15 cellular contexts compared by ENCODE assay signal in genomic region chr3:134392336-134392983, GRCh38. TPM values are rescaled to one million over a fixed set of nuclear protein-coding genes. Genes with fewer than 3 reads are reported as not detected.
DNase-seq lines count a peak whose midpoint lies in the region; TF ChIP-seq lines count a peak whose summit lies in the region.
"Had no signal": no experiment of that assay in that cellular context is flagged by ENCODE, and none has a peak within 500 bp of the region (broad histone marks: within the 10 kb centered on the region; RNA-seq: fewer than 3 reads in every experiment).

No MANE protein-coding gene starts in this region.

- 13 to 17% methylated on average over 1 of the region's 1 CpG for WGBS in thyroid gland, 2 donors

- TF ChIP-seq CTCF in ascending aorta (IDR thresholded peaks at IDR 0.05) (no peak), right atrium auricular region (IDR thresholded peaks at IDR 0.05) (no peak), thyroid gland (IDR thresholded peaks at IDR 0.05) (no peak)

- no peak for TF ChIP-seq POLR2A in thyroid gland (IDR thresholded peaks at IDR 0.05)

- H3K27me3 ChIP-seq in ascending aorta, result no peaks in the 10 kb centered on the region
- H3K27me3 ChIP-seq in right atrium auricular region, result no peaks in the 10 kb centered on the region
- no peaks in the 10 kb centered on the region for H3K27me3 ChIP-seq in thyroid gland

- H3K4me1 ChIP-seq in ascending aorta, result peaks cover 4 to 46% of the 10 kb centered on the region in 2 donors
- H3K4me1 ChIP-seq in right atrium auricular region, result peaks cover 0 to 41% of the 10 kb centered on the region in 2 donors
- peaks cover 12 to 18% of the 10 kb centered on the region in 2 donors for H3K4me1 ChIP-seq in thyroid gland

- H3K27ac ChIP-seq in ascending aorta (peak overlapping the region; percentile 85 to 86), right atrium auricular region (peak overlapping the region; percentile 47 to 64), thyroid gland (peak overlapping the region; percentile 29 to 74 (median 41))
- H3K27ac ChIP-seq: VCaP had no signal

- intact Hi-C loops in ascending aorta (cut with DNase I), result loop anchor here (2.0 kb wide), 1 partner anchor 18 kb away; the partner anchor contains the start of gene AMOTL2
- intact Hi-C loops in thyroid gland (cut with DNase I), result no loop called here

- no peaks in the 10 kb centered on the region for H3K36me3 ChIP-seq in ascending aorta
- no peaks in the 10 kb centered on the region for H3K36me3 ChIP-seq in right atrium auricular region
- H3K36me3 ChIP-seq in thyroid gland, result no peaks in the 10 kb centered on the region

- peak; percentile 66 for DNase-seq in NCI-H2196 (lab: John Stamatoyannopoulos, UW; ENCODE audit: unreplicated experiment)
- no peak for DNase-seq in NCI-H2196 treated with DMSO at 0.1 percent for 48 hours (lab: John Stamatoyannopoulos, UW; ENCODE audit: unreplicated experiment)
- DNase-seq in ascending aorta (ENCODE audit: low spot score in 2 of 2), result peak in 1 of 2 donors; percentile 86
- DNase-seq in right atrium auricular region (ENCODE audit: low spot score), result peak; percentile 88
- peak; percentile 69 to 71 for DNase-seq in thyroid gland
- DNase-seq in GM19240 (ENCODE audit: insufficient read length, low spot score), result no peak
- DNase-seq in SW 1271 (lab: John Stamatoyannopoulos, UW), result no peak
- no peak for DNase-seq in cerebellum (ENCODE audit: low spot score)
- DNase-seq: activated naive CD8-positive, alpha-beta T cell treated with anti-CD3 and anti-CD28 coated beads, Interleukin-2, amount 10 ng/mL, durations not matched to agents 7 days and 5 days; glutamatergic neuron; kidney glomerular epithelial cell; NCI-H2171 treated with DMSO at 0.1 percent for 48 hours had no signal

- H3K4me3 ChIP-seq in ascending aorta (peak overlapping the region in 1 of 2 donors; percentile 5), right atrium auricular region (no peak overlapping the region), thyroid gland (replicated peaks in 1 of 3) (no peak overlapping the region)
- H3K4me3 ChIP-seq: skin epidermis had no signal

- no peaks in the 10 kb centered on the region for H3K9me3 ChIP-seq in ascending aorta
- H3K9me3 ChIP-seq in right atrium auricular region, result no peaks in the 10 kb centered on the region
- no peaks in the 10 kb centered on the region for H3K9me3 ChIP-seq in thyroid gland

RNA-seq across cellular contexts. Expression of gene AMOTL2, which starts 18.2 kb away (rescaled TPM):
- total RNA-seq in ascending aorta (156 TPM), right atrium auricular region (100 to 1,000 TPM in 1 of 2 donors, 10 to 100 TPM in 1; 62.3 to 119 TPM), thyroid gland (100 to 1,000 TPM in 3 of 4 donors, 10 to 100 TPM in 1; 76.0 to 149 (median 117) TPM), cerebellum (49.3 TPM)
- total RNA-seq: activated naive CD8-positive, alpha-beta T cell treated with anti-CD3 and anti-CD28 coated beads, Interleukin-2, amount 10 ng/mL, durations not matched to agents 7 days and 5 days; natural killer cell treated with Interleukin-12 subunit alpha and Interleukin-12 subunit beta and Interleukin-15 and Interleukin-18, amount 100 ng/mL, for 72 hours had no signal

Comparison
In these comparisons a context has a peak if more than half of its experiments do, and no peak if none do; other contexts are left out.
1. DNase-seq: peak in NCI-H2196 (single experiment), right atrium auricular region (single experiment) and thyroid gland (2 of 2); none in NCI-H2196 treated with DMSO at 0.1 percent for 48 hours (single experiment), GM19240 (single experiment), SW 1271 (0 of 2) and cerebellum (single experiment).
2. Peak in every context shown above with its lines, with median percentiles within 50 percentile points of each other: H3K27ac ChIP-seq.